In the genomic region with DNA sequence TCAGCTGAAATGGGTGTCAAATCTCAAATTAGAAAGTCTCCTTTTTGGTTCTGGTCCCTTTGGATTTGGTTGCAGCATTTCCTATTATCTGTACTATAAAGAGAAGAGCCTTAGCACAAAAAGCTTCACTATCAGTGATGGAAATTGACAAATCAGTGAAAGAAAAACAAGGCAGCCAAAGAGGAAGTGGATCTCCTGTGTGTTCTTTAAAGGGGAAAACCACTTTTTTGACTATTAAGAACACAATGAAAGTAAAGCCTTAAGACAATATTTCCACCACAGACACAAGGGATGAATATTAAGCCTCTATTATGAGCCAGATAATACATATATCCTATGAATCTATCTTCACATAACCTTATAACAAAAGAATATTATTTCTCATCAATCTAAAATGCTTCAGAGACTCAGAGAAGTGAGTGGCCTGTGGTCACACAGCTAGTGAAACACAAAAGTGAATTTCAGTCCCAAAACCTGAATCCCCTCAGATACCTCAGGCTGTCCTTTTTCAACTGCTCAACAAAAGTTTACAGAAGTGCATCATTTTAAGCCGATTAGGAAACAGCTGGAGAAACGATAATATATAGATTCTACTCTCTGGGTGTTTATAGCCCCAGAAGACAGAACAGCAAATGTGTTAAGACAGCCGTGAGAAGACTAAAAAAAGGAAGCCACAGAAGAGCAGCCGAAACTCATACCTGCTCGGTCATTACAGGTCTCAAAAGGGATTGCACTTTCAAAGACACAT, we compare ENCODE assay signal across 15 cellular contexts. TPM values are rescaled to one million over a fixed set of nuclear protein-coding genes. Genes with fewer than 3 reads are reported as not detected.
DNase-seq lines count a peak whose midpoint lies in the region; ATAC-seq and TF ChIP-seq lines count a peak whose summit lies in the region.
"Had no signal": no experiment of that assay in that cellular context is flagged by ENCODE, and none has a peak within 500 bp of the region (broad histone marks: within the 10 kb centered on the region; RNA-seq: fewer than 3 reads in every experiment).

No MANE protein-coding gene starts in this region.

- peak; percentile 14 for DNase-seq in NOMO-1 treated with DMSO at 0.1 percent for 48 hours (lab: John Stamatoyannopoulos, UW; ENCODE audit: unreplicated experiment)
- DNase-seq in NOMO-1 treated with dmso at 0.1 percent for 144 hours (lab: John Stamatoyannopoulos, UW; ENCODE audit: unreplicated experiment) = no peak
- no peak for DNase-seq in GDM1 (lab: John Stamatoyannopoulos, UW)
- no peak for DNase-seq in stimulated activated CD4-positive, alpha-beta T cell treated with anti-CD3 and anti-CD28 coated beads, Interleukin-15, amount 100 ng/mL, for 24 hours
- DNase-seq in iPS-NIHi11 (ENCODE audit: low spot score) = no peak
- DNase-seq in natural killer cell = no peak
- DNase-seq: activated naive CD4-positive, alpha-beta T cell treated with anti-CD3 and anti-CD28 coated beads, Interleukin-2, amount 10 ng/mL, durations not matched to agents 7 days and 5 days; gastrocnemius medialis; NCI-H2029; transverse colon had no signal

- no peaks in the 10 kb centered on the region for H3K9me3 Mint-ChIP-seq in natural killer cell
- H3K9me3 Mint-ChIP-seq: activated naive CD4-positive, alpha-beta T cell treated with anti-CD3 and anti-CD28 coated beads, Interleukin-2, amount 10 ng/mL, durations not matched to agents 7 days and 5 days had no signal

- intact Hi-C loops in natural killer cell (cut with micrococcal nuclease) = no loop called here

- ATAC-seq in GM21825 (IDR thresholded peaks at IDR 0.05; ENCODE audit: unreplicated experiment) (peak; percentile 89), HG03280 (IDR thresholded peaks at IDR 0.05; ENCODE audit: unreplicated experiment) (peak; percentile 87), natural killer cell (no peak)
- ATAC-seq: A549, gastrocnemius medialis had no signal

- TF ChIP-seq CTCF in natural killer cell (IDR thresholded peaks at IDR 0.05) = no peak

- H3K27ac Mint-ChIP-seq in natural killer cell = no peak overlapping the region
- H3K27ac Mint-ChIP-seq: activated naive CD4-positive, alpha-beta T cell treated with anti-CD3 and anti-CD28 coated beads, Interleukin-2, amount 10 ng/mL, durations not matched to agents 7 days and 5 days had no signal

- no peaks in the 10 kb centered on the region for H3K27me3 Mint-ChIP-seq in natural killer cell (ENCODE audit: low read depth in 2 of 2)
- H3K27me3 Mint-ChIP-seq: activated naive CD4-positive, alpha-beta T cell treated with anti-CD3 and anti-CD28 coated beads, Interleukin-2, amount 10 ng/mL, durations not matched to agents 7 days and 5 days had no signal

- H3K4me3 Mint-ChIP-seq in natural killer cell = no peak overlapping the region
- H3K4me3 Mint-ChIP-seq: activated naive CD4-positive, alpha-beta T cell treated with anti-CD3 and anti-CD28 coated beads, Interleukin-2, amount 10 ng/mL, durations not matched to agents 7 days and 5 days had no signal

- H3K36me3 Mint-ChIP-seq in natural killer cell = no peaks in the 10 kb centered on the region
- H3K36me3 Mint-ChIP-seq: activated naive CD4-positive, alpha-beta T cell treated with anti-CD3 and anti-CD28 coated beads, Interleukin-2, amount 10 ng/mL, durations not matched to agents 7 days and 5 days had no signal

- peaks cover 0 to 7% of the 10 kb centered on the region in 2 donors for H3K4me1 Mint-ChIP-seq in natural killer cell
- H3K4me1 Mint-ChIP-seq: activated naive CD4-positive, alpha-beta T cell treated with anti-CD3 and anti-CD28 coated beads, Interleukin-2, amount 10 ng/mL, durations not matched to agents 7 days and 5 days had no signal

RNA-seq across cellular contexts. Expression of gene FSHB, which starts 24.4 kb away (rescaled TPM):
- total RNA-seq in natural killer cell = not detected
- total RNA-seq: gastrocnemius medialis, lung microvascular endothelial cell, prostate gland, transverse colon had no signal

Comparison
In these comparisons a context has a peak if more than half of its experiments do, and no peak if none do; other contexts are left out.
1. ATAC-seq: peak in GM21825 (single experiment) and HG03280 (single experiment); none in natural killer cell (0 of 3).